1 cellular context compared by ENCODE assay signal in the genomic region with DNA sequence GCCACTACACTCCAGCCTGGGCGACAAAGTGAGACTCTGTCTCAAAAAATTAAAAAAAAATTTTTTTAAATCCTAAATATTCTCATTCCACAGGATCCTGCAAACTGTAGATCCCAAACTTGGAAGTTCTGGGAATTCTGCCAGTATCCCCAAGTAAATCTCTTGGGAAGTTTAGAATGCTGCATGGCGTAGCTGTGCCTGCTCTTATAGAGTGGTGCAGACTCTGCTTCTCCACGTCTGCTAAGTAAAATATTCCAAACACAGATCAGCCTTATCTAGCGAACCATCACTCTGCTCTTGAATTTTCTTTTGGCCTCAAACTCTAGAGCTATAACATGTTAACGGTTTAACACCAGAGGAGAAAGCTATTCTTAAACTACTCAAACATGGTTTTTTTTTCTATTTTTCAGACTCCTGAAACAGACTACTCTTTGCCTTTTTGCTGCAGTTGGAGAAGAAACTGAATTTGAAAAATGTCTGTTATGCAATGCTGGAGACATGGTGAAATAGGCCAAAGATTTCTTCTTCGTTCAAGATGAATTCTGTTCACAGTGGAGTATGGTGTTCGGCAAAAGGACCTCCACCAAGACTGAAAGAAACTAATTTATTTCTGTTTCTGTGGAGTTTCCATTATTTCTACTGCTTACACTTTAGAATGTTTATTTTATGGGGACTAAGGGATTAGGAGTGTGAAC.
TF ChIP-seq lines count a peak whose summit lies in the region.

No MANE protein-coding gene starts in this region.

TF ChIP-seq in IMR-90, 13 proteins besides CTCF, POLR2A, EP300 and RAD21:
- TF ChIP-seq MXI1 (IDR thresholded peaks at IDR 0.05; ENCODE audit: borderline replicate concordance, low read depth, low read length), result no peak
- TF ChIP-seq CEBPB (IDR thresholded peaks at IDR 0.05; ENCODE audit: low read depth, low read length), result no peak
- TF ChIP-seq MAFK (IDR thresholded peaks at IDR 0.05; ENCODE audit: low read depth, low read length), result no peak
- no peak for TF ChIP-seq RCOR1 (IDR thresholded peaks at IDR 0.05; ENCODE audit: insufficient replicate concordance, low read length)
- TF ChIP-seq RFX5 (IDR thresholded peaks at IDR 0.05; ENCODE audit: low read depth, low read length), result no peak
